ENCODE assay signal across 1 cellular context in genomic region chr7:142347091-142347490, GRCh38.
TF ChIP-seq lines count a peak whose summit lies in the region.

No MANE protein-coding gene starts in this region.

TF ChIP-seq in SK-N-SH treated with all-trans-retinoic acid at 6 μM for 48 hours, 23 proteins besides CTCF, POLR2A, EP300 and RAD21:
- TF ChIP-seq SNAI2 (CRISPR knock-in tag; IDR thresholded peaks at IDR 0.05): no peak
- no peak for TF ChIP-seq ZNF70 (CRISPR knock-in tag; IDR thresholded peaks at IDR 0.05)
- no peak for TF ChIP-seq ZNF8 (CRISPR knock-in tag; IDR thresholded peaks at IDR 0.05)
- no peak for TF ChIP-seq RARB (CRISPR knock-in tag; IDR thresholded peaks at IDR 0.05)
- TF ChIP-seq BACH2 (CRISPR knock-in tag; IDR thresholded peaks at IDR 0.05; ENCODE audit: borderline replicate concordance): no peak
- TF ChIP-seq TOX (CRISPR knock-in tag; IDR thresholded peaks at IDR 0.05; ENCODE audit: borderline replicate concordance): no peak
- no peak for TF ChIP-seq PPARA (CRISPR knock-in tag; IDR thresholded peaks at IDR 0.05; ENCODE audit: borderline replicate concordance)
- no peak for TF ChIP-seq CREB5 (CRISPR knock-in tag; IDR thresholded peaks at IDR 0.05; ENCODE audit: low read depth)
- no peak for TF ChIP-seq ZC3H10 (CRISPR knock-in tag; IDR thresholded peaks at IDR 0.05)
- no peak for TF ChIP-seq ZFP3 (CRISPR knock-in tag; IDR thresholded peaks at IDR 0.05)
- TF ChIP-seq ARNTL (CRISPR knock-in tag; IDR thresholded peaks at IDR 0.05; ENCODE audit: borderline replicate concordance, low read depth): no peak
- no peak for TF ChIP-seq TSHZ2 (CRISPR knock-in tag; IDR thresholded peaks at IDR 0.05)
- no peak for TF ChIP-seq POU6F1 (CRISPR knock-in tag; IDR thresholded peaks at IDR 0.05; ENCODE audit: borderline replicate concordance, low read depth)
- TF ChIP-seq CSRNP3 (CRISPR knock-in tag; IDR thresholded peaks at IDR 0.05): no peak
- no peak for TF ChIP-seq GLIS3 (CRISPR knock-in tag; IDR thresholded peaks at IDR 0.05)
